Comparison of ENCODE assay signal across 28 cellular contexts in the genomic region with DNA sequence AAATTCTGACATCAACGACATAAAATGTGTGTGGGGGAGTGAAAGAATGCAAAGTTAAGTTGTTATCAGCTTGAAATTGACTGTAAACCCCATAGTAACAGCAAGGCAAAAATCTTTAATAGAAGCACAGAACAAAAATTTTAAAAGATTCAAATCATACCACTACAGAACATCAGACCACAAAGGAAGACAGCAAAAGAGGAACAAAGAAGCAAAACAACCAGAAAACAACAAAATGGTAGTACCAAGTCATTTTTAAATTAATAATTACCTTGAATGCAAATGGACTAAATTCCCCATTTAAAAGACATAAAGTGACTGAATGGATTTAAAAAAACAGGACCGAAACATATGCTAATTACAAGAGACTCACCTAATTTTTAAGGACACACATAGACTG. TPM values are rescaled to one million over a fixed set of nuclear protein-coding genes. Genes with fewer than 3 reads are reported as not detected.
"Had no signal": no experiment of that assay in that cellular context is flagged by ENCODE, and none has a peak within 500 bp of the region (broad histone marks: within the 10 kb centered on the region; RNA-seq: fewer than 3 reads in every experiment).

No MANE protein-coding gene starts in this region.

- H3K4me3 Mint-ChIP-seq: mesothelial cell of epicardium; naive B cell; natural killer cell; nephron progenitor cell; neural progenitor cell; stimulated activated naive B cell treated with anti-CD40 and anti-IgM and Interleukin-4, amounts not matched to agents 10 μg/mL and 1 μg/mL and 100 μg/mL, for 72 hours had no signal

- ATAC-seq: natural killer cell; psoas muscle; sciatic nerve; stimulated activated naive B cell treated with anti-CD40 and anti-IgM and Interleukin-4, amounts not matched to agents 10 μg/mL and 1 μg/mL and 100 μg/mL, for 72 hours; stimulated activated naive CD8-positive, alpha-beta T cell treated with anti-CD3 and anti-CD28 coated beads, Interleukin-15, Interleukin-2, amounts not matched to agents 100 U/mL and 50 U/mL, for 24 hours had no signal

- H3K79me2 ChIP-seq: parathyroid adenoma had no signal

- DNase-seq: islet precursor cell; left ventricle myocardium inferior; mesendoderm; naive B cell; natural killer cell; nephron progenitor cell; occipital lobe; psoas muscle; stimulated activated CD4-positive, alpha-beta T cell treated with anti-CD3 and anti-CD28 coated beads, Interleukin-12 subunit alpha, Interleukin-12 subunit beta, amount 100 ng/mL, for 4 hours; stimulated activated CD4-positive, alpha-beta T cell treated with anti-CD3 and anti-CD28 coated beads, Interleukin-15, amount 100 ng/mL, for 24 hours; stimulated activated CD4-positive, alpha-beta T cell treated with anti-CD3 and anti-CD28 coated beads, Interleukin-2, amount 100 ng/mL, for 24 hours; stimulated activated CD4-positive, alpha-beta T cell treated with anti-CD3 and anti-CD28 coated beads, Interleukin-4, amount 100 ng/mL, for 1 hour; stimulated activated naive B cell treated with anti-CD40 and anti-IgM and Interleukin-4, amounts not matched to agents 10 μg/mL and 1 μg/mL and 100 μg/mL, for 72 hours; stimulated activated naive CD8-positive, alpha-beta T cell treated with anti-CD3 and anti-CD28 coated beads, Interleukin-15, Interleukin-2, amounts not matched to agents 100 U/mL and 50 U/mL, for 24 hours; stomach; testis; thyroid gland; transverse colon; upper lobe of left lung had no signal

- H3K4me2 ChIP-seq: neural progenitor cell had no signal

- H3K27ac Mint-ChIP-seq: mesothelial cell of epicardium; naive B cell; nephron progenitor cell; neural progenitor cell; stimulated activated naive B cell treated with anti-CD40 and anti-IgM and Interleukin-4, amounts not matched to agents 10 μg/mL and 1 μg/mL and 100 μg/mL, for 72 hours had no signal

- H3K27me3 ChIP-seq: neural progenitor cell, neutrophil, stomach, testis, thyroid gland, transverse colon, upper lobe of left lung, vagina had no signal

- H3K27ac ChIP-seq: left ventricle myocardium inferior, neural progenitor cell, neutrophil, parathyroid adenoma, psoas muscle, skin epidermis, stomach, testis, thyroid gland, transverse colon, upper lobe of left lung, vagina had no signal

- H2AFZ ChIP-seq: neural progenitor cell, parathyroid adenoma had no signal

- H3K9me3 ChIP-seq: neutrophil, testis, thyroid gland had no signal

- H3K4me1 Mint-ChIP-seq: mesothelial cell of epicardium; nephron progenitor cell; neural progenitor cell; stimulated activated naive B cell treated with anti-CD40 and anti-IgM and Interleukin-4, amounts not matched to agents 10 μg/mL and 1 μg/mL and 100 μg/mL, for 72 hours had no signal

- H3K36me3 ChIP-seq: neural progenitor cell, neutrophil had no signal

- H3K27me3 Mint-ChIP-seq: stimulated activated naive B cell treated with anti-CD40 and anti-IgM and Interleukin-4, amounts not matched to agents 10 μg/mL and 1 μg/mL and 100 μg/mL, for 72 hours had no signal

- H3K4me3 ChIP-seq: left ventricle myocardium inferior, lung, neural progenitor cell, psoas muscle, skin epidermis, stomach, testis, thyroid gland, transverse colon, upper lobe of left lung, vagina had no signal

- H3K9ac ChIP-seq: neural progenitor cell, parathyroid adenoma had no signal

- H3K4me1 ChIP-seq: neural progenitor cell, parathyroid adenoma, psoas muscle, testis, thyroid gland, transverse colon, vagina had no signal

RNA-seq across cellular contexts. Expression of a gene that starts 31.3 kb away (rescaled TPM):
- total RNA-seq: mononuclear cell had no signal
